In genomic region chr3:42764561-42765295, GRCh38 we compare ENCODE assay signal across 1 cellular context.
TF ChIP-seq lines count a peak whose summit lies in the region.

No MANE protein-coding gene starts in this region.

TF ChIP-seq in H1, 55 proteins besides CTCF, POLR2A, EP300 and RAD21 (continued from another document):
- TF ChIP-seq EGR1 (IDR thresholded peaks at IDR 0.05; ENCODE audit: borderline replicate concordance, low read depth, low read length) (no peak), CBX8 (IDR thresholded peaks at IDR 0.05; ENCODE audit: borderline replicate concordance, low read depth, low read length) (no peak), USF2 (IDR thresholded peaks at IDR 0.05; ENCODE audit: low read length) (no peak), TEAD4 (IDR thresholded peaks at IDR 0.05; ENCODE audit: low read depth, low read length) (no peak), JUN (IDR thresholded peaks at IDR 0.05; ENCODE audit: low read depth, low read length) (no peak)
